In genomic region chr5:141397756-141398551, GRCh38 we compare ENCODE assay signal across 8 cellular contexts. TPM values are rescaled to one million over a fixed set of nuclear protein-coding genes. Genes with fewer than 3 reads are reported as not detected.
DNase-seq lines count a peak whose midpoint lies in the region; ATAC-seq and TF ChIP-seq lines count a peak whose summit lies in the region.
"Not testable (repeated sequence)": the region's sequence is repeated elsewhere in the genome, so short reads cannot be mapped to it uniquely, and the experiment has no call there.

Gene PCDHGB5 (plus strand): TSS chr5:141397947. CDS start chr5:141398128, 181 bp downstream.

- peaks cover 25% of the 10 kb centered on the region for H3K36me3 ChIP-seq in left ventricle myocardium inferior
- H3K36me3 ChIP-seq in urinary bladder (ENCODE audit: insufficient read depth) = not testable (repeated sequence)

- H3K4me1 ChIP-seq in left ventricle myocardium inferior = peaks cover 24% of the 10 kb centered on the region
- not testable (repeated sequence) for H3K4me1 ChIP-seq in urinary bladder (ENCODE audit: insufficient read depth)

- H3K36me3 Mint-ChIP-seq in WTC11 = peaks cover 66% of the 10 kb centered on the region

- H3K4me3 ChIP-seq in left ventricle myocardium inferior (peak within 1 kb of the TSS; percentile 59), urinary bladder (ENCODE audit: low read depth, low read length) (peak within 1 kb of the TSS; percentile 6)

- POLR2A ChIA-PET in WTC11 (lab: Charles Lee) = not testable (repeated sequence)

- H3K27ac Mint-ChIP-seq in WTC11 = not testable (repeated sequence)

- not testable (repeated sequence) for H3K27me3 ChIP-seq in left ventricle myocardium inferior (ENCODE audit: low read depth)

- in situ Hi-C loops in T47D (cut with HindIII; ENCODE audit: low pct_unique_long_range_greater_than_20kb, low sequenced_read_pairs) = not testable (repeated sequence)

- WGBS in urinary bladder = 7% methylated on average over 25 of the region's 43 CpGs

- CTCF ChIA-PET in WTC11 (lab: Charles Lee) = interaction anchor here (0.7 to 4.3 kb wide), 27 partner anchors 8 to 263 kb away, joined by 3 to 38 read pairs (median 7); partner anchors contain the start of genes PCDHB14, PCDHB15, PCDHB5 and PCDHGA1

- peak within 1 kb of the TSS; percentile 63 for H3K4me3 Mint-ChIP-seq in WTC11

- peaks cover 93% of the 10 kb centered on the region for H3K9me3 ChIP-seq in left ventricle myocardium inferior (replicated peaks)

- peaks cover 57% of the 10 kb centered on the region for H3K9me3 Mint-ChIP-seq in WTC11

- peak; percentile 69 for DNase-seq in WTC11 (ENCODE audit: low spot score)
- peak; percentile 85 to 93 for DNase-seq in T47D (ENCODE audit: low read depth in 1 of 2, low spot score in 1 of 2)
- peak; percentile 48 for DNase-seq in left ventricle myocardium inferior
- peak; percentile 54 for DNase-seq in posterior vena cava (ENCODE audit: low spot score)

- H3K27ac ChIP-seq in left ventricle myocardium inferior (replicated peaks) = peak within 1 kb of the TSS; percentile 61
- not testable (repeated sequence) for H3K27ac ChIP-seq in urinary bladder (ENCODE audit: low read depth)

- ATAC-seq in GM21737 (IDR thresholded peaks at IDR 0.05; ENCODE audit: unreplicated experiment) = peak; percentile 88
- ATAC-seq in HG03521 (IDR thresholded peaks at IDR 0.05; ENCODE audit: unreplicated experiment) = peak; percentile 97
- ATAC-seq in WTC11 = peak; percentile 93

- not testable (repeated sequence) for H3K4me1 Mint-ChIP-seq in WTC11

- peaks cover 14% of the 10 kb centered on the region for H3K27me3 Mint-ChIP-seq in WTC11 (ENCODE audit: low read depth)

- intact Hi-C loops in left ventricle myocardium inferior (cut with micrococcal nuclease); posterior vena cava (cut with DNase I): not testable (repeated sequence)

- peak; percentile 55 for TF ChIP-seq CTCF in GM12873 (IDR thresholded peaks at IDR 0.05; ENCODE audit: insufficient read depth, low read depth, low read length, missing control alignments)
- TF ChIP-seq CTCF in WTC11 (IDR thresholded peaks at IDR 0.05) = peak; percentile 42; the same call in 1 of the 2 replicates
- peak; percentile 73 for TF ChIP-seq CTCF in left ventricle myocardium inferior (IDR thresholded peaks at IDR 0.05; ENCODE audit: borderline replicate concordance)

RNA-seq across cellular contexts. Expression of gene PCDHGB5, which starts in this region (rescaled TPM):
- 7.6 to 9.7 TPM (median 7.7 TPM) in 3 replicates for total RNA-seq in WTC11 (2021)
- 6.0 TPM for total RNA-seq in left ventricle myocardium inferior
- 1 to 10 TPM; 8.1 to 9.5 TPM for total RNA-seq in posterior vena cava
- total RNA-seq in urinary bladder = 13.5 TPM
- polyA plus RNA-seq in urinary bladder = 4.7 TPM
